In genomic region chr10:124632064-124632531, GRCh38 we compare ENCODE assay signal across 8 cellular contexts.
DNase-seq lines count a peak whose midpoint lies in the region; ATAC-seq, FAIRE-seq and TF ChIP-seq lines count a peak whose summit lies in the region.

No MANE protein-coding gene starts in this region.

- intact Hi-C loops in testis (cut with DNase I; ENCODE audit: low total_unique reads): no loop called here
- intact Hi-C loops in activated T-helper 2 cell treated with anti-CD3 and anti-CD28 coated beads, Interferon-gamma antibody, Interleukin-2, Interleukin-4, amounts not matched to agents 10 μg/mL and 5 μg/mL and 100 μg/mL, durations not matched to agents 14 hours and 24 hours and 36 hours (cut with micrococcal nuclease): loop anchor here (1.0 kb wide), 1 partner anchor 109 kb away; no protein-coding TSS in a partner anchor

- no peak for ATAC-seq in HG02840 (IDR thresholded peaks at IDR 0.05; ENCODE audit: low FRiP score, unreplicated experiment)

- DNase-seq in D721Med (ENCODE audit: insufficient read length, low spot score) (no peak), NCI-H146 treated with DMSO at 0.1 percent for 48 hours (lab: John Stamatoyannopoulos, UW; ENCODE audit: unreplicated experiment) (peak; percentile 32), astrocyte of the spinal cord (ENCODE audit: low read depth, low spot score) (peak; percentile 64), testis (peak; percentile 82), SK-N-DZ (ENCODE audit: low spot score) (no peak)
- no peak for DNase-seq in activated T-helper 2 cell treated with anti-CD3 and anti-CD28 coated beads, Interferon-gamma antibody, Interleukin-2, Interleukin-4, amounts not matched to agents 10 μg/mL and 5 μg/mL and 100 μg/mL, durations not matched to agents 14 hours and 24 hours and 36 hours (ENCODE audit: low spot score)

- in situ Hi-C loops in astrocyte of the spinal cord (cut with HindIII; ENCODE audit: low sequenced_read_pairs): no loop called here

- H3K4me3 ChIP-seq in astrocyte of the spinal cord (ENCODE audit: low read depth, low read length): no peak overlapping the region
- no peak overlapping the region for H3K4me3 ChIP-seq in testis

- peaks cover 26% of the 10 kb centered on the region for H3K36me3 Mint-ChIP-seq in activated T-helper 2 cell treated with anti-CD3 and anti-CD28 coated beads, Interferon-gamma antibody, Interleukin-2, Interleukin-4, amounts not matched to agents 10 μg/mL and 5 μg/mL and 100 μg/mL, durations not matched to agents 14 hours and 24 hours and 36 hours (ENCODE audit: low read depth)

- WGBS in testis, 2 donors: 24 to 51% methylated on average over 16 to 19 of the region's 19 CpGs

- no peaks in the 10 kb centered on the region for H3K9me3 ChIP-seq in testis

- H3K27ac ChIP-seq in layer of hippocampus (ENCODE audit: low read depth, low read length) (peak overlapping the region; percentile 79), testis (peak overlapping the region; percentile 82 to 86)

- H3K27me3 ChIP-seq in layer of hippocampus (ENCODE audit: control insufficient read depth, insufficient read depth, low read length) (no peaks in the 10 kb centered on the region), testis (no peaks in the 10 kb centered on the region)

- H3K27me3 Mint-ChIP-seq in activated T-helper 2 cell treated with anti-CD3 and anti-CD28 coated beads, Interferon-gamma antibody, Interleukin-2, Interleukin-4, amounts not matched to agents 10 μg/mL and 5 μg/mL and 100 μg/mL, durations not matched to agents 14 hours and 24 hours and 36 hours (ENCODE audit: low read depth): peaks cover 9% of the 10 kb centered on the region

- FAIRE-seq in D721Med (lab: Jason Lieb, UNC): no peak

- H3K36me3 ChIP-seq in testis (ENCODE audit: low read depth, missing control alignments): no peaks in the 10 kb centered on the region

- TF ChIP-seq CTCF in D721Med (IDR thresholded peaks at IDR 0.05; ENCODE audit: insufficient read depth, missing control alignments): peak; percentile 46
- TF ChIP-seq CTCF in astrocyte of the spinal cord (IDR thresholded peaks at IDR 0.05; ENCODE audit: low read depth, low read length): peak; percentile 66
- peak; percentile 35 to 49 (median 42) for TF ChIP-seq CTCF in testis (IDR thresholded peaks at IDR 0.05)

- no peak overlapping the region for H3K4me3 Mint-ChIP-seq in activated T-helper 2 cell treated with anti-CD3 and anti-CD28 coated beads, Interferon-gamma antibody, Interleukin-2, Interleukin-4, amounts not matched to agents 10 μg/mL and 5 μg/mL and 100 μg/mL, durations not matched to agents 14 hours and 24 hours and 36 hours (ENCODE audit: low read depth)

- peaks cover 5% of the 10 kb centered on the region for H3K9me3 Mint-ChIP-seq in activated T-helper 2 cell treated with anti-CD3 and anti-CD28 coated beads, Interferon-gamma antibody, Interleukin-2, Interleukin-4, amounts not matched to agents 10 μg/mL and 5 μg/mL and 100 μg/mL, durations not matched to agents 14 hours and 24 hours and 36 hours

- H3K27ac Mint-ChIP-seq in activated T-helper 2 cell treated with anti-CD3 and anti-CD28 coated beads, Interferon-gamma antibody, Interleukin-2, Interleukin-4, amounts not matched to agents 10 μg/mL and 5 μg/mL and 100 μg/mL, durations not matched to agents 14 hours and 24 hours and 36 hours: no peak overlapping the region

- peaks cover 18% of the 10 kb centered on the region for H3K4me1 Mint-ChIP-seq in activated T-helper 2 cell treated with anti-CD3 and anti-CD28 coated beads, Interferon-gamma antibody, Interleukin-2, Interleukin-4, amounts not matched to agents 10 μg/mL and 5 μg/mL and 100 μg/mL, durations not matched to agents 14 hours and 24 hours and 36 hours (ENCODE audit: low read depth)

- no peak for TF ChIP-seq POLR2A in testis (IDR thresholded peaks at IDR 0.05)

- peaks cover 73% of the 10 kb centered on the region for H3K4me1 ChIP-seq in testis

Comparison
In these comparisons a context has a peak if more than half of its experiments do, and no peak if none do; other contexts are left out.
1. DNase-seq: peak in NCI-H146 treated with DMSO at 0.1 percent for 48 hours (single experiment), astrocyte of the spinal cord (single experiment) and testis (single experiment); none in D721Med (single experiment), activated T-helper 2 cell treated with anti-CD3 and anti-CD28 coated beads, Interferon-gamma antibody, Interleukin-2, Interleukin-4, amounts not matched to agents 10 μg/mL and 5 μg/mL and 100 μg/mL, durations not matched to agents 14 hours and 24 hours and 36 hours (single experiment) and SK-N-DZ (single experiment).
2. Peak in every context shown above with its lines, with median percentiles within 50 percentile points of each other: CTCF ChIP-seq.